In genomic region chr2:100759901-100760300, GRCh38 we compare ENCODE assay signal across 19 cellular contexts.
DNase-seq lines count a peak whose midpoint lies in the region; TF ChIP-seq lines count a peak whose summit lies in the region.
"Had no signal": no experiment of that assay in that cellular context is flagged by ENCODE, and none has a peak within 500 bp of the region (broad histone marks: within the 10 kb centered on the region; RNA-seq: fewer than 3 reads in every experiment).

No MANE protein-coding gene starts in this region.

- DNase-seq in AG10803 (ENCODE audit: low read depth) (peak; percentile 45), adipocyte (ENCODE audit: low read depth) (peak; percentile 54), fibroblast of gingiva (ENCODE audit: low read depth) (peak; percentile 61), DMS79 treated with DMSO at 0.1 percent for 48 hours (lab: John Stamatoyannopoulos, UW) (no peak)
- no peak for DNase-seq in activated CD8-positive, alpha-beta memory T cell treated with anti-CD3 and anti-CD28 coated beads, Interleukin-2, amount 50 U/mL, for 48 hours
- DNase-seq in activated CD8-positive, alpha-beta memory T cell treated with anti-CD3 and anti-CD28 coated beads, Interleukin-2, amount 50 U/mL, for 4 hours, result no peak
- DNase-seq: BE2C; C1 segment of cervical spinal cord; CD4-positive, alpha-beta memory T cell; CD4-positive, CD25-positive, alpha-beta regulatory T cell; CD8-positive, alpha-beta memory T cell; COR-L47; DMS 273 treated with DMSO at 0.1 percent for 48 hours; DMS153; DMS53; DMS79; GF-D8 had no signal

- peaks cover 23% of the 10 kb centered on the region for H3K4me1 ChIP-seq in adipocyte (ENCODE audit: control insufficient read depth, insufficient read depth, low read length)
- H3K4me1 ChIP-seq: BE2C, BLaER1 had no signal

- H3K27me3 ChIP-seq in adipocyte (replicated peaks; ENCODE audit: control insufficient read depth, insufficient read depth, low read length), result no peaks in the 10 kb centered on the region
- H3K27me3 ChIP-seq: BE2C, BLaER1 had no signal

- H3K9me3 ChIP-seq in adipocyte (ENCODE audit: control insufficient read depth, low read length), result no peaks in the 10 kb centered on the region
- H3K9me3 ChIP-seq: BE2C, BLaER1 had no signal

- H3K36me3 ChIP-seq in adipocyte (ENCODE audit: control insufficient read depth, insufficient read depth, low read length, severe bottlenecking), result no peaks in the 10 kb centered on the region
- H3K36me3 ChIP-seq: BE2C, BLaER1 had no signal

- no peak for TF ChIP-seq CTCF in AG10803 (conservative IDR thresholded peaks at IDR 0.05; ENCODE audit: low read length)

- no peak overlapping the region for H3K9ac ChIP-seq in adipocyte (ENCODE audit: low read length)
- H3K9ac ChIP-seq: BLaER1 had no signal

- H3K4me3 ChIP-seq in AG10803 (ENCODE audit: low read length) (no peak overlapping the region), adipocyte (ENCODE audit: low read length) (no peak overlapping the region)
- H3K4me3 ChIP-seq: A549, BLaER1 had no signal

Comparison
In these comparisons a context has a peak if more than half of its experiments do, and no peak if none do; other contexts are left out.
1. DNase-seq: peak in AG10803 (single experiment), adipocyte (single experiment) and fibroblast of gingiva (single experiment); none in activated CD8-positive, alpha-beta memory T cell treated with anti-CD3 and anti-CD28 coated beads, Interleukin-2, amount 50 U/mL, for 48 hours (single experiment), DMS79 treated with DMSO at 0.1 percent for 48 hours (single experiment) and activated CD8-positive, alpha-beta memory T cell treated with anti-CD3 and anti-CD28 coated beads, Interleukin-2, amount 50 U/mL, for 4 hours (single experiment).